13 cellular contexts compared by ENCODE assay signal in the genomic region with DNA sequence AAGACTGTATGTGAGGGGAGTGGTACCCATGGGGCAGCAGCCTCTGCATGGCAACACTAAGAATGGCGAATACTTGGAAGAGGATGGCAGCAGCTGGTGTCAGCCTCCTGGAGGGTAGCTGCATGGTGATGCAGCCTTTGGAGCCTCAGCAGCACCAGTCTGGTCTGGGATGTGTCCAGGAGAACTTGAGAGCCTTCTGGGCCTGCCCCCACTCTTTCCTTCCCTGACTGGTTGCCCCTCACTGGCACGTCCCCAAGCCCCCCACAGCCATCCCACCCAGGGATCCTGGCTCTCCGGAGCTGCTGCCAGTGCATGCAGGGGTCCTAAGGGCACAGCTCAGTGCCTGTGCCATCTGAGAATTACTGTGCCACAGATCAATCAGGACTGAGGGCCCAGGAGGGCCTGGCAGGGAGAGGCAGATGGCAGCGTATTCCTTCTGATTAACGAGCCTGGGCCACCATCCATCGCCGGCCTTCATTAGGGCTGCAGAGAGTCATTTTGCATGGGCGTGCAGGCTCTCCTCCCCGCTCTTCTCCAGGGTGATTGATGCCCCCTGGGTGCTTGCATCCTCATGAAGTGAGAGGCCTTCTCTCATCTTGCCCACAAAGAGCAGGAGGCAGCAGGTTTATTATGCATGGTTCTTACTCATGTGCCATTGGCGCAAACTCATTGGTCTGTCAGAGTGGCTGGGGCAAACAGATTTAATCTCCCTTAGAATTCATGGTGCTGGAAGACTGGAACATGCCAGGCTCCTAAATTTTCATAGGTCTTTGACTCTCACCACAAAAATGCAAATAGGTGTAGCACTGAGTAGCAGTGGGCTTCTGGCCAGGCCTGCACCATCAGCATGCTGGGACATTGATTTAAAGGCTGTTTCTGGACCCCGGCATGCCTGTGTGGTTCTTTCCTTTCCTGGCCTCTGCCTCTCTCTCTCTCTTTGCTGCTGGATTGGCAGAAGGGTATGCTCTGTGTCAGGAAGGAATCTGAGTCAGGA.
"Had no signal": no experiment of that assay in that cellular context is flagged by ENCODE, and none has a peak within 500 bp of the region (broad histone marks: within the 10 kb centered on the region; RNA-seq: fewer than 3 reads in every experiment).

No MANE protein-coding gene starts in this region.

- H3K36me3 ChIP-seq: cardiac muscle cell, heart left ventricle, left lung, upper lobe of left lung had no signal

- H3K9me3 ChIP-seq: heart left ventricle, left lung, upper lobe of left lung had no signal

- H3K27ac ChIP-seq: cardiac muscle cell, foreskin keratinocyte, heart left ventricle, left lung, upper lobe of left lung, VCaP had no signal

- H3K4me3 ChIP-seq: cardiac muscle cell, heart left ventricle, left lung, upper lobe of left lung had no signal

- DNase-seq: activated CD4-positive, alpha-beta memory T cell treated with anti-CD3 and anti-CD28 coated beads for 36 hours; activated naive CD4-positive, alpha-beta T cell; activated T-cell treated with anti-CD3 and anti-CD28 coated beads, Interleukin-2, amount 50 U/mL, for 48 hours; aorta; foreskin keratinocyte; heart left ventricle; left lung; stimulated activated CD4-positive, alpha-beta T cell treated with anti-CD3 and anti-CD28 coated beads, Interleukin-4, amount 100 ng/mL, for 1 hour; stimulated activated CD8-positive, alpha-beta memory T cell treated with anti-CD3 and anti-CD28 coated beads, Interleukin-4, amount 100 ng/mL, for 48 hours; T1000; upper lobe of left lung had no signal

- H3K27me3 ChIP-seq: cardiac muscle cell, foreskin keratinocyte, heart left ventricle, left lung, upper lobe of left lung had no signal

- H3K4me1 ChIP-seq: foreskin keratinocyte, heart left ventricle, left lung, upper lobe of left lung had no signal
